Comparison of ENCODE assay signal across 2 cellular contexts in genomic region chr7:92295391-92295790, GRCh38.
TF ChIP-seq lines count a peak whose summit lies in the region.

No MANE protein-coding gene starts in this region.

TF ChIP-seq in GM23338, 12 proteins besides CTCF, POLR2A, EP300 and RAD21 (continued from another document):
- TF ChIP-seq ZNF462 (CRISPR knock-in tag; IDR thresholded peaks at IDR 0.05) = no peak
- TF ChIP-seq NANOG (IDR thresholded peaks at IDR 0.05; ENCODE audit: borderline replicate concordance) = no peak
- no peak for TF ChIP-seq REST (IDR thresholded peaks at IDR 0.05; ENCODE audit: unreplicated experiment)
- TF ChIP-seq EZH2 (IDR thresholded peaks at IDR 0.05; ENCODE audit: low read depth, unreplicated experiment) = no peak
- no peak for TF ChIP-seq STAT1 (IDR thresholded peaks at IDR 0.05; ENCODE audit: unreplicated experiment)
- TF ChIP-seq, protein P1, sequence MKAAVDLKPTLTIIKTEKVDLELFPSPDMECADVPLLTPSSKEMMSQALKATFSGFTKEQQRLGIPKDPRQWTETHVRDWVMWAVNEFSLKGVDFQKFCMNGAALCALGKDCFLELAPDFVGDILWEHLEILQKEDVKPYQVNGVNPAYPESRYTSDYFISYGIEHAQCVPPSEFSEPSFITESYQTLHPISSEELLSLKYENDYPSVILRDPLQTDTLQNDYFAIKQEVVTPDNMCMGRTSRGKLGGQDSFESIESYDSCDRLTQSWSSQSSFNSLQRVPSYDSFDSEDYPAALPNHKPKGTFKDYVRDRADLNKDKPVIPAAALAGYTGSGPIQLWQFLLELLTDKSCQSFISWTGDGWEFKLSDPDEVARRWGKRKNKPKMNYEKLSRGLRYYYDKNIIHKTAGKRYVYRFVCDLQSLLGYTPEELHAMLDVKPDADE (IDR thresholded peaks at IDR 0.05) = no peak
- no peak for TF ChIP-seq ZNF114 (CRISPR knock-in tag; IDR thresholded peaks at IDR 0.05)

TF ChIP-seq in SK-N-SH treated with all-trans-retinoic acid at 6 μM for 48 hours, 23 proteins besides CTCF, POLR2A, EP300 and RAD21 (continued from another document):
- TF ChIP-seq BACH2 (CRISPR knock-in tag; IDR thresholded peaks at IDR 0.05; ENCODE audit: borderline replicate concordance) (no peak), ZFP30 (CRISPR knock-in tag; IDR thresholded peaks at IDR 0.05) (no peak)
